Comparison of ENCODE assay signal across 23 cellular contexts in the genomic region with DNA sequence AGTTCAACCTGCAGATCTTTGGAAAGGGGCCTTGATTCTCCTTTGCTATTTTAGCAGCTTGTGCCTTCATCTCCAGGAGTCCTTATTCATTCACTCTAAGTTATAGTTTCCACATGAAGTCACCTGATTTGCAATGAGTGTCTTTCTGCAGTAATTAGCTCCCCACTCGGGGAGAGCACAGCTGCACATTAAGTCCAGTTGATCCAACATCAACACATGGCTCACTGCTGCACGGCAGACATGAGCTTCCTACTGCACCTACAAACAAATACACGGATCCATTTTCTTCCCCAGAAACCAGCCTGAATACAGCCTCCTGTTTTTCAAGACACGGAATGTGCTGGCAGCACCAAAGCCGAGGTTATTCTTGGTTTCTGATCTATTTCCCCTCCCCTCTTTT.
A peak's percentile ranks its signal among the peaks of the same experiment; 100 is the strongest.
DNase-seq lines count a peak whose midpoint lies in the region; ATAC-seq, FAIRE-seq and TF ChIP-seq lines count a peak whose summit lies in the region.
"Had no signal": no experiment of that assay in that cellular context is flagged by ENCODE, and none has a peak within 500 bp of the region (broad histone marks: within the 10 kb centered on the region; RNA-seq: fewer than 3 reads in every experiment).

No MANE protein-coding gene starts in this region.

- H2AFZ ChIP-seq in endothelial cell of umbilical vein (ENCODE audit: low read depth, low read length): peak overlapping the region; percentile 1

- CTCF ChIA-PET in endothelial cell of umbilical vein (lab: Charles Lee): interaction anchor here (1.4 to 2.3 kb wide), 2 partner anchors 11 to 17 kb away, joined by 4 to 14 read pairs; no protein-coding TSS in a partner anchor

- TF ChIP-seq CTCF in endothelial cell of umbilical vein (IDR thresholded peaks at IDR 0.05; ENCODE audit: extremely low read depth in 1 of 2, insufficient read depth in 1 of 2, low read depth in 1 of 2, low read length in 2 of 2): no peak

- H3K9me1 ChIP-seq in endothelial cell of umbilical vein (replicated peaks; ENCODE audit: control insufficient read depth, extremely low read depth, insufficient read depth, low read length): no peaks in the 10 kb centered on the region

- no peak for ATAC-seq in GM18858 (IDR thresholded peaks at IDR 0.05; ENCODE audit: unreplicated experiment)
- ATAC-seq: CD8-positive, alpha-beta T cell had no signal

- no peaks in the 10 kb centered on the region for H3K27me3 ChIP-seq in endothelial cell of umbilical vein (ENCODE audit: control insufficient read depth in 2 of 2, insufficient read depth in 2 of 2, low read length in 2 of 2)

- H3K79me2 ChIP-seq in endothelial cell of umbilical vein (ENCODE audit: control insufficient read depth, insufficient read depth, low read length): no peaks in the 10 kb centered on the region

- no peak overlapping the region for H3K4me2 ChIP-seq in endothelial cell of umbilical vein (ENCODE audit: insufficient read depth, low read length)

- BruUV-seq in endothelial cell of umbilical vein (replicated peaks; lab: Mats Ljungman, UMichigan): no TSS peak

- no peak for TF ChIP-seq POLR2A in endothelial cell of umbilical vein (IDR thresholded peaks at IDR 0.05; ENCODE audit: low read depth, low read length)

- H3K9me3 ChIP-seq in endothelial cell of umbilical vein (replicated peaks; ENCODE audit: control insufficient read depth, insufficient read depth, low read length): no peaks in the 10 kb centered on the region

- no peak overlapping the region for H3K4me3 ChIP-seq in endothelial cell of umbilical vein (replicated peaks in 1 of 3; ENCODE audit: insufficient read depth in 1 of 3, low read depth in 1 of 3, low read length in 3 of 3)
- H3K4me3 ChIP-seq: SK-N-MC had no signal

- no peaks in the 10 kb centered on the region for H3K36me3 ChIP-seq in endothelial cell of umbilical vein (ENCODE audit: control insufficient read depth in 2 of 2, extremely low read depth in 1 of 2, insufficient read depth in 2 of 2, low read length in 2 of 2)

- intact Hi-C loops in endothelial cell of umbilical vein (cut with micrococcal nuclease): no loop called here

- POLR2A ChIA-PET in endothelial cell of umbilical vein (lab: Charles Lee): no interaction called here

- dilution Hi-C loops in endothelial cell of umbilical vein (cut with MboI; ENCODE audit: extremely low pct_ligation_motif_present, low sequenced_read_pairs): no loop called here

- no peak overlapping the region for H3K9ac ChIP-seq in endothelial cell of umbilical vein (replicated peaks; ENCODE audit: extremely low read depth, insufficient read depth, low read length)

- DNase-seq in NCI-H1417 (lab: John Stamatoyannopoulos, UW) (peak in 2 of 3 experiments; percentile 8 to 38), NCI-H1417 treated with DMSO at 0.1 percent for 48 hours (lab: John Stamatoyannopoulos, UW) (no peak), NCI-H1694 treated with DMSO at 0.1 percent for 48 hours (lab: John Stamatoyannopoulos, UW) (peak; percentile 81), endothelial cell of umbilical vein (ENCODE audit: low read depth, low spot score) (peak; percentile 10), retina (peak; percentile 38), DMS114 treated with DMSO at 0.1 percent for 48 hours (lab: John Stamatoyannopoulos, UW; ENCODE audit: unreplicated experiment) (no peak), NAMALWA (ENCODE audit: low spot score) (no peak)
- DNase-seq: AML-193; Calu3; CD8-positive, alpha-beta T cell; H9; HFFc6; KBM-7; NCI-H1105 treated with DMSO at 0.1 percent for 48 hours; NCI-H187 treated with DMSO at 0.1 percent for 48 hours; NCI-H2107; NCI-H2227 treated with DMSO at 0.1 percent for 48 hours; NCI-H510A; NCI-H774; SHP77; SW 1271 had no signal

- no peaks in the 10 kb centered on the region for H4K20me1 ChIP-seq in endothelial cell of umbilical vein (replicated peaks; ENCODE audit: control insufficient read depth, extremely low read depth, insufficient read depth, low read length)

- H3K4me1 ChIP-seq in endothelial cell of umbilical vein (ENCODE audit: control insufficient read depth, extremely low read depth, insufficient read depth, low read length): no peaks in the 10 kb centered on the region

- no peak overlapping the region for H3K27ac ChIP-seq in endothelial cell of umbilical vein (ENCODE audit: insufficient read depth, low read depth, low read length)
- H3K27ac ChIP-seq: SK-N-MC had no signal

- no peak for FAIRE-seq in endothelial cell of umbilical vein (lab: Jason Lieb, UNC)

TF ChIP-seq in endothelial cell of umbilical vein, 7 proteins besides CTCF, POLR2A, EP300 and RAD21:
- TF ChIP-seq MYC (IDR thresholded peaks at IDR 0.05; ENCODE audit: low read depth, low read length) (no peak), GATA2 (IDR thresholded peaks at IDR 0.05; ENCODE audit: insufficient read depth, insufficient read length, low read depth, low read length) (no peak), FOS (IDR thresholded peaks at IDR 0.05; ENCODE audit: borderline replicate concordance, insufficient read depth, low read length) (no peak), EZH2 (IDR thresholded peaks at IDR 0.05; ENCODE audit: borderline replicate concordance, low read depth, low read length, severe bottlenecking) (no peak), JUN (IDR thresholded peaks at IDR 0.05; ENCODE audit: borderline replicate concordance, insufficient read depth, insufficient read length, low read depth) (no peak), POLR2AphosphoS5 (IDR thresholded peaks at IDR 0.05; ENCODE audit: insufficient read depth, low read depth, low read length) (no peak)
- TF ChIP-seq, protein P1, sequence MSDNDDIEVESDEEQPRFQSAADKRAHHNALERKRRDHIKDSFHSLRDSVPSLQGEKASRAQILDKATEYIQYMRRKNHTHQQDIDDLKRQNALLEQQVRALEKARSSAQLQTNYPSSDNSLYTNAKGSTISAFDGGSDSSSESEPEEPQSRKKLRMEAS (IDR thresholded peaks at IDR 0.05; ENCODE audit: insufficient read depth, insufficient read length): no peak

Comparison
In these comparisons a context has a peak if more than half of its experiments do, and no peak if none do; other contexts are left out.
1. DNase-seq: peak in NCI-H1417 (2 of 3), NCI-H1694 treated with DMSO at 0.1 percent for 48 hours (single experiment), endothelial cell of umbilical vein (single experiment) and retina (single experiment); none in NCI-H1417 treated with DMSO at 0.1 percent for 48 hours (single experiment), DMS114 treated with DMSO at 0.1 percent for 48 hours (single experiment) and NAMALWA (single experiment).